1 cellular context compared by ENCODE assay signal in genomic region chr3:194326192-194327029, GRCh38.
TF ChIP-seq lines count a peak whose summit lies in the region.

No MANE protein-coding gene starts in this region.

TF ChIP-seq in K562, 482 proteins besides CTCF, POLR2A, EP300 and RAD21 (continued from another document and continues in another):
- TF ChIP-seq U2AF1 (optimal IDR thresholded peaks at IDR 0.05; ENCODE audit: low read depth, low read length): no peak
- TF ChIP-seq HEY1 (CRISPR knock-in tag; IDR thresholded peaks at IDR 0.05; ENCODE audit: borderline replicate concordance): no peak
- TF ChIP-seq FIP1L1 (IDR thresholded peaks at IDR 0.05; ENCODE audit: low read depth, low read length, poor library complexity, severe bottlenecking): no peak
- no peak for TF ChIP-seq POLR2B (IDR thresholded peaks at IDR 0.05; ENCODE audit: low read depth, partially characterized antibody)
- TF ChIP-seq U2AF2 (optimal IDR thresholded peaks at IDR 0.05; ENCODE audit: low read depth, low read length): no peak
- TF ChIP-seq TCF3 (CRISPR knock-in tag; IDR thresholded peaks at IDR 0.05): 0 out of 2 replicates have a peak, but pooled peaks have one; percentile 5
- no peak for TF ChIP-seq ZNF277 (CRISPR knock-in tag; IDR thresholded peaks at IDR 0.05; ENCODE audit: borderline replicate concordance)
- no peak for TF ChIP-seq ATF2 (CRISPR knock-in tag; IDR thresholded peaks at IDR 0.05)
- TF ChIP-seq HLTF (IDR thresholded peaks at IDR 0.05): peak; percentile 80; the same call in 1 of the 2 replicates
- no peak for TF ChIP-seq NFIC (IDR thresholded peaks at IDR 0.05)
- TF ChIP-seq CLOCK (CRISPR knock-in tag; IDR thresholded peaks at IDR 0.05; ENCODE audit: borderline replicate concordance): no peak
- 0 out of 4 replicates have a peak, but pooled peaks of 1 of the 2 experiments have one; percentile 31 for TF ChIP-seq TEAD1 (CRISPR knock-in tag; IDR thresholded peaks at IDR 0.05)
- TF ChIP-seq, protein P1, sequence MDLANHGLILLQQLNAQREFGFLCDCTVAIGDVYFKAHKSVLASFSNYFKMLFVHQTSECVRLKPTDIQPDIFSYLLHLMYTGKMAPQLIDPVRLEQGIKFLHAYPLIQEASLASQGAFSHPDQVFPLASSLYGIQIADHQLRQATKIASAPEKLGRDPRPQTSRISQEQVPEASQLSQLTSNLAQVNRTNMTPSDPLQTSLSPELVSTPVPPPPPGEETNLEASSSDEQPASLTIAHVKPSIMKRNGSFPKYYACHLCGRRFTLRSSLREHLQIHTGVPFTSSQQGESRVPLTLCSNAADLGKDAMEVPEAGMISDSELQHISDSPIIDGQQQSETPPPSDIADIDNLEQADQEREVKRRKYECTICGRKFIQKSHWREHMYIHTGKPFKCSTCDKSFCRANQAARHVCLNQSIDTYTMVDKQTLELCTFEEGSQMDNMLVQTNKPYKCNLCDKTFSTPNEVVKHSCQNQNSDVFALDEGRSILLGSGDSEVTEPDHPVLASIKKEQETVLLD (IDR thresholded peaks at IDR 0.05): 0 out of 2 replicates have a peak, but pooled peaks have one; percentile 43
- no peak for TF ChIP-seq ZNF133 (CRISPR knock-in tag; IDR thresholded peaks at IDR 0.05)
- no peak for TF ChIP-seq PRPF4 (IDR thresholded peaks at IDR 0.05; ENCODE audit: insufficient read depth, low read depth, low read length, poor library complexity, severe bottlenecking)
- TF ChIP-seq MTA3 (IDR thresholded peaks at IDR 0.05; ENCODE audit: borderline replicate concordance): no peak
- no peak for TF ChIP-seq ZNF644 (tag; IDR thresholded peaks at IDR 0.05; ENCODE audit: low read depth)
- peak; percentile 70; the same call in 1 of the 2 replicates for TF ChIP-seq NR2C2 (CRISPR knock-in tag; IDR thresholded peaks at IDR 0.05)
- TF ChIP-seq NR2C2 (tag; IDR thresholded peaks at IDR 0.05): no peak
- no peak for TF ChIP-seq ZNF253 (CRISPR knock-in tag; conservative IDR thresholded peaks at IDR 0.05)
- TF ChIP-seq, protein P2, sequence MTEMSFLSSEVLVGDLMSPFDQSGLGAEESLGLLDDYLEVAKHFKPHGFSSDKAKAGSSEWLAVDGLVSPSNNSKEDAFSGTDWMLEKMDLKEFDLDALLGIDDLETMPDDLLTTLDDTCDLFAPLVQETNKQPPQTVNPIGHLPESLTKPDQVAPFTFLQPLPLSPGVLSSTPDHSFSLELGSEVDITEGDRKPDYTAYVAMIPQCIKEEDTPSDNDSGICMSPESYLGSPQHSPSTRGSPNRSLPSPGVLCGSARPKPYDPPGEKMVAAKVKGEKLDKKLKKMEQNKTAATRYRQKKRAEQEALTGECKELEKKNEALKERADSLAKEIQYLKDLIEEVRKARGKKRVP (CRISPR knock-in tag; IDR thresholded peaks at IDR 0.05): no peak
- TF ChIP-seq C11orf30 (IDR thresholded peaks at IDR 0.05; ENCODE audit: low read depth): no peak
- TF ChIP-seq, protein P3, sequence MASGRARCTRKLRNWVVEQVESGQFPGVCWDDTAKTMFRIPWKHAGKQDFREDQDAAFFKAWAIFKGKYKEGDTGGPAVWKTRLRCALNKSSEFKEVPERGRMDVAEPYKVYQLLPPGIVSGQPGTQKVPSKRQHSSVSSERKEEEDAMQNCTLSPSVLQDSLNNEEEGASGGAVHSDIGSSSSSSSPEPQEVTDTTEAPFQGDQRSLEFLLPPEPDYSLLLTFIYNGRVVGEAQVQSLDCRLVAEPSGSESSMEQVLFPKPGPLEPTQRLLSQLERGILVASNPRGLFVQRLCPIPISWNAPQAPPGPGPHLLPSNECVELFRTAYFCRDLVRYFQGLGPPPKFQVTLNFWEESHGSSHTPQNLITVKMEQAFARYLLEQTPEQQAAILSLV (tag; IDR thresholded peaks at IDR 0.05): peak; percentile 59
- no peak for TF ChIP-seq ZNF232 (CRISPR knock-in tag; IDR thresholded peaks at IDR 0.05)
- TF ChIP-seq ZNF217 (CRISPR knock-in tag; IDR thresholded peaks at IDR 0.05): no peak
- TF ChIP-seq ZNF140 (CRISPR knock-in tag; IDR thresholded peaks at IDR 0.05): no peak
- TF ChIP-seq, protein P4, sequence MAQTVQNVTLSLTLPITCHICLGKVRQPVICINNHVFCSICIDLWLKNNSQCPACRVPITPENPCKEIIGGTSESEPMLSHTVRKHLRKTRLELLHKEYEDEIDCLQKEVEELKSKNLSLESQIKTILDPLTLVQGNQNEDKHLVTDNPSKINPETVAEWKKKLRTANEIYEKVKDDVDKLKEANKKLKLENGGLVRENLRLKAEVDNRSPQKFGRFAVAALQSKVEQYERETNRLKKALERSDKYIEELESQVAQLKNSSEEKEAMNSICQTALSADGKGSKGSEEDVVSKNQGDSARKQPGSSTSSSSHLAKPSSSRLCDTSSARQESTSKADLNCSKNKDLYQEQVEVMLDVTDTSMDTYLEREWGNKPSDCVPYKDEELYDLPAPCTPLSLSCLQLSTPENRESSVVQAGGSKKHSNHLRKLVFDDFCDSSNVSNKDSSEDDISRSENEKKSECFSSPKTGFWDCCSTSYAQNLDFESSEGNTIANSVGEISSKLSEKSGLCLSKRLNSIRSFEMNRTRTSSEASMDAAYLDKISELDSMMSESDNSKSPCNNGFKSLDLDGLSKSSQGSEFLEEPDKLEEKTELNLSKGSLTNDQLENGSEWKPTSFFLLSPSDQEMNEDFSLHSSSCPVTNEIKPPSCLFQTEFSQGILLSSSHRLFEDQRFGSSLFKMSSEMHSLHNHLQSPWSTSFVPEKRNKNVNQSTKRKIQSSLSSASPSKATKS (CRISPR knock-in tag; IDR thresholded peaks at IDR 0.05): no peak
- TF ChIP-seq SP1 (CRISPR knock-in tag; IDR thresholded peaks at IDR 0.05): peak; percentile 66; the same call in 1 of the 2 replicates
- no peak for TF ChIP-seq FOXK1 (CRISPR knock-in tag; IDR thresholded peaks at IDR 0.05; ENCODE audit: borderline replicate concordance)
- 0 out of 2 replicates have a peak, but pooled peaks have one; percentile 31 for TF ChIP-seq GATA2 (CRISPR knock-in tag; IDR thresholded peaks at IDR 0.05)
- TF ChIP-seq PRDM10 (IDR thresholded peaks at IDR 0.05; ENCODE audit: partially characterized antibody): no peak
- 0 out of 2 replicates have a peak, but pooled peaks have one; percentile 41 for TF ChIP-seq ZEB2 (IDR thresholded peaks at IDR 0.05)
- no peak for TF ChIP-seq HOXB6 (CRISPR knock-in tag; IDR thresholded peaks at IDR 0.05; ENCODE audit: borderline replicate concordance)
- TF ChIP-seq BHLHE40 (IDR thresholded peaks at IDR 0.05; ENCODE audit: low read length): no peak
- TF ChIP-seq RBM14 (IDR thresholded peaks at IDR 0.05; ENCODE audit: borderline replicate concordance, insufficient read depth, low read depth, low read length): no peak
- TF ChIP-seq, protein P5, sequence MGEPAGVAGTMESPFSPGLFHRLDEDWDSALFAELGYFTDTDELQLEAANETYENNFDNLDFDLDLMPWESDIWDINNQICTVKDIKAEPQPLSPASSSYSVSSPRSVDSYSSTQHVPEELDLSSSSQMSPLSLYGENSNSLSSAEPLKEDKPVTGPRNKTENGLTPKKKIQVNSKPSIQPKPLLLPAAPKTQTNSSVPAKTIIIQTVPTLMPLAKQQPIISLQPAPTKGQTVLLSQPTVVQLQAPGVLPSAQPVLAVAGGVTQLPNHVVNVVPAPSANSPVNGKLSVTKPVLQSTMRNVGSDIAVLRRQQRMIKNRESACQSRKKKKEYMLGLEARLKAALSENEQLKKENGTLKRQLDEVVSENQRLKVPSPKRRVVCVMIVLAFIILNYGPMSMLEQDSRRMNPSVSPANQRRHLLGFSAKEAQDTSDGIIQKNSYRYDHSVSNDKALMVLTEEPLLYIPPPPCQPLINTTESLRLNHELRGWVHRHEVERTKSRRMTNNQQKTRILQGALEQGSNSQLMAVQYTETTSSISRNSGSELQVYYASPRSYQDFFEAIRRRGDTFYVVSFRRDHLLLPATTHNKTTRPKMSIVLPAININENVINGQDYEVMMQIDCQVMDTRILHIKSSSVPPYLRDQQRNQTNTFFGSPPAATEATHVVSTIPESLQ (CRISPR knock-in tag; IDR thresholded peaks at IDR 0.05): no peak
- TF ChIP-seq MAX (CRISPR knock-in tag; IDR thresholded peaks at IDR 0.05): no peak
- TF ChIP-seq FOXP4 (CRISPR knock-in tag; IDR thresholded peaks at IDR 0.05; ENCODE audit: borderline replicate concordance): peak; percentile 52; the same call in 1 of the 2 replicates
- TF ChIP-seq TFAM (CRISPR knock-in tag; conservative IDR thresholded peaks at IDR 0.05): no peak
- TF ChIP-seq KLF10 (CRISPR knock-in tag; IDR thresholded peaks at IDR 0.05): no peak
- TF ChIP-seq GTF2F1 (IDR thresholded peaks at IDR 0.05; ENCODE audit: low read depth, low read length): no peak
- no peak for TF ChIP-seq JUNB (CRISPR knock-in tag; conservative IDR thresholded peaks at IDR 0.05)
- no peak for TF ChIP-seq NCOR1 (IDR thresholded peaks at IDR 0.05)
- no peak for TF ChIP-seq KDM2B (CRISPR knock-in tag; IDR thresholded peaks at IDR 0.05)
- no peak for TF ChIP-seq PTBP1 (IDR thresholded peaks at IDR 0.05; ENCODE audit: low read depth, low read length)
- TF ChIP-seq MED1 (CRISPR knock-in tag; IDR thresholded peaks at IDR 0.05; ENCODE audit: borderline replicate concordance): no peak
- no peak for TF ChIP-seq RFX1 (IDR thresholded peaks at IDR 0.05)
- no peak for TF ChIP-seq KLF16 (IDR thresholded peaks at IDR 0.05)
